In the genomic region with DNA sequence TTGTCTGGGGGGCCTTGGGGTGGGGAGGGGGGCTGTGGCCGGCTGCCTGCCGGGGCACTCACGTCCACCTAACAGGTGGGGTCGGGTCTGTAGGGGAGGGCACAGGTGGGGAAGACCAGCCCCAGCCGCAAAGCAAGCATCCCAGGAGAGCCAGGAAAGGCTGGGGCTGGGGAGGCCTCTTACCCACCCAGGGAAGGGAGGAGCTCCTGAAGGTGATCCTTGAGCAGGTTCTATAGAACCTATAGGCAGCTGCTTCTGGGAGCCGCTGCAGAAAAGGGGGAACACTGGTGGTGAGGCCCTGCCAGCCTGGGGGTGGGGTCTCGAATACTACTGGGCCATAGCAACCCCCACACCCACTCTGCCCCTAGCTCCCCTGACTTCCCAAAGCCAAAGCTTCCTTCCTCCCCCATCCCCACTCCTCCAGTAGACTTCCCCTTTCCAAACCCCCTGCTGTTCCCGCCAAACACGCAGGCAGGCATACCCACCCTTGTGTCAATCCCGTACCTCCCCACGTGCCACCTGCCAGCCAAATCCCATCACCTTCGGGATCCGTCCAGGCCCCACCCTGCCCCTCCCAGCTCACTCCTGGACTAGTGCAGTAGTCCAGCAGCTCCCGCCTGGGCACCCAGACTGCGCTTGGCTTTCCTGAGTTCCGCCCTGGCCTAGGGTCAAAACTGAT, we compare ENCODE assay signal across 7 cellular contexts. TPM values are rescaled to one million over a fixed set of nuclear protein-coding genes. Genes with fewer than 3 reads are reported as not detected.
A peak's percentile ranks its signal among the peaks of the same experiment; 100 is the strongest.
DNase-seq lines count a peak whose midpoint lies in the region; ATAC-seq and TF ChIP-seq lines count a peak whose summit lies in the region.

No MANE protein-coding gene starts in this region.

- peaks cover 37% of the 10 kb centered on the region for H3K4me1 Mint-ChIP-seq in HFFc6 (ENCODE audit: low read depth)
- peaks cover 42 to 88% of the 10 kb centered on the region in 2 donors for H3K4me1 Mint-ChIP-seq in stimulated activated naive B cell treated with anti-CD40 and anti-IgM and Interleukin-4, amounts not matched to agents 10 μg/mL and 1 μg/mL and 100 μg/mL, for 72 hours

- intact Hi-C loops in right cardiac atrium (cut with DNase I) = no loop called here

- WGBS in right cardiac atrium = 61% methylated on average over 16 of the region's 16 CpGs

- no peak for TF ChIP-seq CTCF in HFFc6 (IDR thresholded peaks at IDR 0.05)
- no peak for TF ChIP-seq CTCF in omental fat pad (IDR thresholded peaks at IDR 0.05)

- peak overlapping the region; percentile 79 for H3K27ac Mint-ChIP-seq in HFFc6
- peak overlapping the region; percentile 89 for H3K27ac Mint-ChIP-seq in stimulated activated naive B cell treated with anti-CD40 and anti-IgM and Interleukin-4, amounts not matched to agents 10 μg/mL and 1 μg/mL and 100 μg/mL, for 72 hours

- DNase-seq in HFFc6 (no peak), UCSD-AML1 (lab: John Stamatoyannopoulos, UW; ENCODE audit: unreplicated experiment) (peak; percentile 53), right cardiac atrium (peak in 1 of 3 donors; percentile 67), omental fat pad (ENCODE audit: low spot score) (no peak), mucosa of gallbladder (ENCODE audit: low spot score) (no peak)
- no peak for DNase-seq in stimulated activated naive B cell treated with anti-CD40 and anti-IgM and Interleukin-4, amounts not matched to agents 10 μg/mL and 1 μg/mL and 100 μg/mL, for 72 hours
- no peak for DNase-seq in activated CD8-positive, alpha-beta memory T cell treated with anti-CD3 and anti-CD28 coated beads, Interleukin-2, amount 50 U/mL, for 4 hours

- peaks cover 7% of the 10 kb centered on the region; the same call in 1 of the 2 replicates for H3K36me3 Mint-ChIP-seq in HFFc6 (ENCODE audit: low read depth)
- H3K36me3 Mint-ChIP-seq in stimulated activated naive B cell treated with anti-CD40 and anti-IgM and Interleukin-4, amounts not matched to agents 10 μg/mL and 1 μg/mL and 100 μg/mL, for 72 hours = peaks cover 12 to 14% of the 10 kb centered on the region in 2 donors

- ATAC-seq in right cardiac atrium (no peak), omental fat pad (ENCODE audit: low FRiP score) (no peak)
- ATAC-seq in stimulated activated naive B cell treated with anti-CD40 and anti-IgM and Interleukin-4, amounts not matched to agents 10 μg/mL and 1 μg/mL and 100 μg/mL, for 72 hours (replicated peaks) = no peak

- peak overlapping the region; percentile 50 for H3K27ac ChIP-seq in right cardiac atrium (ENCODE audit: low read length)

- H3K4me3 Mint-ChIP-seq in HFFc6 = no peak overlapping the region; the same call in 1 of the 2 replicates
- H3K4me3 Mint-ChIP-seq in stimulated activated naive B cell treated with anti-CD40 and anti-IgM and Interleukin-4, amounts not matched to agents 10 μg/mL and 1 μg/mL and 100 μg/mL, for 72 hours = peak overlapping the region; percentile 83 to 92

- H3K4me1 ChIP-seq in right cardiac atrium (ENCODE audit: control insufficient read depth, insufficient read depth, low read length) = peaks cover 11% of the 10 kb centered on the region

- no peaks in the 10 kb centered on the region for H3K9me3 Mint-ChIP-seq in HFFc6
- H3K9me3 Mint-ChIP-seq in stimulated activated naive B cell treated with anti-CD40 and anti-IgM and Interleukin-4, amounts not matched to agents 10 μg/mL and 1 μg/mL and 100 μg/mL, for 72 hours = no peaks in the 10 kb centered on the region

- no peaks in the 10 kb centered on the region; the same call in 1 of the 2 replicates for H3K27me3 Mint-ChIP-seq in HFFc6 (ENCODE audit: insufficient read depth)
- H3K27me3 Mint-ChIP-seq in stimulated activated naive B cell treated with anti-CD40 and anti-IgM and Interleukin-4, amounts not matched to agents 10 μg/mL and 1 μg/mL and 100 μg/mL, for 72 hours = no peaks in the 10 kb centered on the region

- no peak overlapping the region for H3K4me3 ChIP-seq in right cardiac atrium (ENCODE audit: low read length)

- H3K27me3 ChIP-seq in right cardiac atrium (ENCODE audit: control insufficient read depth, insufficient read depth) = no peaks in the 10 kb centered on the region

- H3K9me3 ChIP-seq in right cardiac atrium (ENCODE audit: control insufficient read depth, low read length) = no peaks in the 10 kb centered on the region

RNA-seq across cellular contexts. Expression of gene KLF16, which starts 5.6 kb away (rescaled TPM):
- total RNA-seq in HFFc6 (2021; fragmentation: NEBNext Ultra II Directional; extraction: Animal tissue kit (Norgen Biotek cat#: 25700)) = 10 to 100 TPM; 37.7 to 48.3 (median 41.6) TPM
- total RNA-seq in right cardiac atrium (10 to 100 TPM in 1 of 4 donors, 1 to 10 TPM in 3; 6.4 to 11.1 (median 7.3) TPM), omental fat pad (10 to 100 TPM in 1 of 4 donors, 1 to 10 TPM in 3; 4.0 to 19.5 (median 6.7) TPM), mucosa of gallbladder (23.2 TPM)
- 4.5 TPM for polyA plus RNA-seq in right cardiac atrium

RNA-seq across cellular contexts. Expression of gene REXO1, which starts 9.5 kb away (rescaled TPM):
- 10 to 100 TPM; 32.9 to 38.2 (median 34.6) TPM for total RNA-seq in HFFc6 (2021; fragmentation: NEBNext Ultra II Directional; extraction: Animal tissue kit (Norgen Biotek cat#: 25700))
- 10 to 100 TPM; 12.8 to 22.1 (median 17.4) TPM for total RNA-seq in right cardiac atrium
- polyA plus RNA-seq in right cardiac atrium = 15.3 TPM
- total RNA-seq in omental fat pad = 10 to 100 TPM; 17.0 to 31.3 (median 19.6) TPM
- 39.2 TPM for total RNA-seq in mucosa of gallbladder

RNA-seq across cellular contexts. Expression of gene ABHD17A, which starts 27.5 kb away (rescaled TPM):
- total RNA-seq in HFFc6 (2021; fragmentation: NEBNext Ultra II Directional; extraction: Animal tissue kit (Norgen Biotek cat#: 25700)) = 10 to 100 TPM; 61.0 to 80.0 (median 67.9) TPM
- total RNA-seq in right cardiac atrium = 10 to 100 TPM; 64.4 to 71.3 (median 68.3) TPM
- polyA plus RNA-seq in right cardiac atrium = 96.0 TPM
- total RNA-seq in omental fat pad = 100 to 1,000 TPM in 1 of 4 donors, 10 to 100 TPM in 3; 70.1 to 117 (median 87.8) TPM
- 85.2 TPM for total RNA-seq in mucosa of gallbladder

RNA-seq across cellular contexts. Expression of gene ATP8B3, which starts 45.7 kb away (rescaled TPM):
- total RNA-seq in HFFc6 (2021; fragmentation: NEBNext Ultra II Directional; extraction: Animal tissue kit (Norgen Biotek cat#: 25700)) = 1 to 10 TPM; 4.9 to 8.8 (median 7.6) TPM
- total RNA-seq in right cardiac atrium = 1 to 10 TPM in 3 of 4 donors, under 1 TPM in 1; 0.53 to 1.9 (median 1.5) TPM
- polyA plus RNA-seq in right cardiac atrium = 0.97 TPM
- 1 to 10 TPM in 3 of 4 donors, under 1 TPM in 1; 0.88 to 2.4 (median 1.9) TPM for total RNA-seq in omental fat pad
- 2.9 TPM for total RNA-seq in mucosa of gallbladder

RNA-seq across cellular contexts. Expression of gene ADAT3, which starts 47.4 kb away (rescaled TPM):
- total RNA-seq in HFFc6 (2021; fragmentation: NEBNext Ultra II Directional; extraction: Animal tissue kit (Norgen Biotek cat#: 25700)) = 1 to 10 TPM; 2.3 to 4.2 (median 3.0) TPM
- 1 to 10 TPM; 1.2 to 2.7 (median 2.0) TPM for total RNA-seq in right cardiac atrium
- polyA plus RNA-seq in right cardiac atrium = 1.8 TPM
- 1 to 10 TPM; 2.4 to 6.2 (median 3.9) TPM for total RNA-seq in omental fat pad
- total RNA-seq in mucosa of gallbladder = 10.6 TPM
